9 cellular contexts compared by ENCODE assay signal in genomic region chr11:127496165-127496564, GRCh38.
"Had no signal": no experiment of that assay in that cellular context is flagged by ENCODE, and none has a peak within 500 bp of the region (broad histone marks: within the 10 kb centered on the region; RNA-seq: fewer than 3 reads in every experiment).

No MANE protein-coding gene starts in this region.

- ATAC-seq: GM23338, HCT116 had no signal

- H3K4me1 ChIP-seq: HAP-1 had no signal

- H3K27ac ChIP-seq: GM23248 had no signal

- H2AFZ ChIP-seq: GM23248, GM23338 had no signal

- H3K4me3 ChIP-seq: GM23248, GM23338, HAP-1 had no signal

- H3K36me3 ChIP-seq: HAP-1 had no signal

- H3K9ac ChIP-seq: GM23248 had no signal

- DNase-seq: GOT3, H7, H9, HCEC 1CT, HFFc6 had no signal

- H3K4me2 ChIP-seq: GM23338 had no signal

- H3K9me3 ChIP-seq: HAP-1 had no signal
